ENCODE assay signal across 17 cellular contexts in the genomic region with DNA sequence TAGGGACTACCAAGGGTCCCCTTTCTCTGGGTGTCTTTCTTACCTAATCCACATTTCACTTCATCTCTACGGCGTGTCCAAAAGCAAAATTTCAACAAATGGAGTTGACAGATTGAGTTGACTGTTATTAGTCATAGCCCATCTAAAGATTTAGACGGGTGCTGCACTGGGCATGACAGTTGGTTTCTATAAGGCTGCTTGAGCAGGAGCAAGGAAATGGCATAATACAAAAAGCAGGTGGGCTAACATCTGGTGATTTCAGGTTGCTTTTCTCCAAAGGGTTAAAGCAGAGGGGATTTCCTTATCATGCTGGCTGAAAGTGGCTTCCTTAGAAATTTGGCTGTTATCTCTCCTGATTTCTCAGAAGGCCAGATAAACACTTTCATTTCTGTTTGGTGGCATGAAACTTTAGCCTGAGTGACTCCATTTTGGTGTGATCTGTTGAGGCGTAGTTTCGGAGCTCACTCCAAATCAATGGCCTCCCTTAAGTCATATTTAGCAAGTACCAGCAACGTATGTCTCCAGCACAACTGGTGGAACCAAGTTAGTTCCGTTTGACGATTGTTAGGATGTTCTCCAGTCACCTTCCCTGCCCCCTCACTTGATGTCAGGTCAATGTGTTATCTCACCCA.
"Had no signal": no experiment of that assay in that cellular context is flagged by ENCODE, and none has a peak within 500 bp of the region (broad histone marks: within the 10 kb centered on the region; RNA-seq: fewer than 3 reads in every experiment).

No MANE protein-coding gene starts in this region.

- H3K27me3 Mint-ChIP-seq: activated CD4-positive, alpha-beta T cell treated with anti-CD3 and anti-CD28 coated beads for 36 hours; progenitor cell of endocrine pancreas had no signal

- FAIRE-seq: frontal cortex, keratinocyte had no signal

- H3K9me3 ChIP-seq: breast epithelium, stomach, testis, upper lobe of right lung had no signal

- H3K27ac Mint-ChIP-seq: activated CD4-positive, alpha-beta T cell treated with anti-CD3 and anti-CD28 coated beads for 36 hours; activated T-cell treated with anti-CD3 and anti-CD28 coated beads, Interleukin-2, amount 50 U/mL, for 72 hours; progenitor cell of endocrine pancreas; WTC11 had no signal

- H3K36me3 ChIP-seq: breast epithelium, stomach, upper lobe of right lung had no signal

- H3K27ac ChIP-seq: breast epithelium, stomach, testis, upper lobe of right lung had no signal

- H3K27me3 ChIP-seq: testis, upper lobe of right lung had no signal

- H3K36me3 Mint-ChIP-seq: WTC11 had no signal

- H3K9me3 Mint-ChIP-seq: WTC11 had no signal

- H3K4me1 ChIP-seq: breast epithelium, testis had no signal

- ATAC-seq: activated CD4-positive, alpha-beta T cell treated with anti-CD3 and anti-CD28 coated beads for 36 hours; activated T-cell treated with anti-CD3 and anti-CD28 coated beads, Interleukin-2, amount 50 U/mL, for 72 hours; left lobe of liver; upper lobe of right lung; WTC11 had no signal

- DNase-seq: activated CD4-positive, alpha-beta T cell treated with anti-CD3 and anti-CD28 coated beads for 36 hours; activated gamma-delta T cell treated with Interleukin-2 at 50 U/mL for 16 hours; activated T-cell treated with anti-CD3 and anti-CD28 coated beads, Interleukin-2, amount 50 U/mL, for 72 hours; anterior cingulate cortex; stimulated activated CD4-positive, alpha-beta T cell treated with anti-CD3 and anti-CD28 coated beads, Interleukin-12 subunit alpha, Interleukin-12 subunit beta, amount 100 ng/mL, for 4 hours; stimulated activated CD4-positive, alpha-beta T cell treated with anti-CD3 and anti-CD28 coated beads, Interleukin-1b, Interleukin-23, amount 100 ng/mL, for 48 hours; stomach; testis; upper lobe of right lung had no signal

- H3K4me3 Mint-ChIP-seq: activated CD4-positive, alpha-beta T cell treated with anti-CD3 and anti-CD28 coated beads for 36 hours; neural crest cell; WTC11 had no signal

- H3K4me3 ChIP-seq: breast epithelium, coronary artery, stomach, testis, upper lobe of right lung had no signal
